10 cellular contexts compared by ENCODE assay signal in genomic region chr11:114307524-114308203, GRCh38. TPM values are rescaled to one million over a fixed set of nuclear protein-coding genes. Genes with fewer than 3 reads are reported as not detected.
DNase-seq lines count a peak whose midpoint lies in the region; ATAC-seq and TF ChIP-seq lines count a peak whose summit lies in the region.
"Had no signal": no experiment of that assay in that cellular context is flagged by ENCODE, and none has a peak within 500 bp of the region (broad histone marks: within the 10 kb centered on the region; RNA-seq: fewer than 3 reads in every experiment).

No MANE protein-coding gene starts in this region.

- no peaks in the 10 kb centered on the region for H3K9me3 ChIP-seq in mesenchymal stem cell (ENCODE audit: control insufficient read depth, low read length)

- no peak overlapping the region for H3K23ac ChIP-seq in mesenchymal stem cell (ENCODE audit: low read length in 2 of 2)

- 52% methylated on average over 9 of the region's 9 CpGs for WGBS in mesenchymal stem cell

- no peak overlapping the region for H3K4me3 Mint-ChIP-seq in activated naive CD4-positive, alpha-beta T cell treated with anti-CD3 and anti-CD28 coated beads, Interleukin-2, amount 50 U/mL, for 24 hours
- no peak overlapping the region for H3K4me3 Mint-ChIP-seq in stimulated activated naive CD8-positive, alpha-beta T cell treated with anti-CD3 and anti-CD28 coated beads, Interleukin-15, amount 100 ng/mL, for 72 hours

- no peak overlapping the region for H2BK12ac ChIP-seq in mesenchymal stem cell (ENCODE audit: low read length in 2 of 2)

- peak overlapping the region; percentile 94 for H3K9ac ChIP-seq in mesenchymal stem cell (ENCODE audit: low read length)

- peak overlapping the region in 1 of 2 experiments; percentile 60 for H3K14ac ChIP-seq in mesenchymal stem cell (ENCODE audit: low read length in 2 of 2)

- peaks cover 15% of the 10 kb centered on the region for H3K4me1 Mint-ChIP-seq in activated naive CD4-positive, alpha-beta T cell treated with anti-CD3 and anti-CD28 coated beads, Interleukin-2, amount 50 U/mL, for 24 hours
- H3K4me1 Mint-ChIP-seq in stimulated activated naive CD8-positive, alpha-beta T cell treated with anti-CD3 and anti-CD28 coated beads, Interleukin-15, amount 100 ng/mL, for 72 hours = no peaks in the 10 kb centered on the region

- H2BK15ac ChIP-seq in mesenchymal stem cell (ENCODE audit: low read depth, poor library complexity, severe bottlenecking) = no peak overlapping the region

- DNase-seq in activated naive CD4-positive, alpha-beta T cell treated with Interleukin-2 at 50 U/mL for 16 hours = no peak
- DNase-seq in epithelial cell of esophagus (ENCODE audit: low read depth) (peak; percentile 13), mesenchymal stem cell (peak; percentile 84), epidermal melanocyte (ENCODE audit: insufficient read length, low spot score) (no peak), NCI-H1105 treated with DMSO at 0.1 percent for 48 hours (lab: John Stamatoyannopoulos, UW) (no peak)
- DNase-seq in stimulated activated naive CD8-positive, alpha-beta T cell treated with anti-CD3 and anti-CD28 coated beads, Interleukin-15, amount 100 ng/mL, for 72 hours = no peak
- DNase-seq: midbrain had no signal

- no peaks in the 10 kb centered on the region for H3K9me3 Mint-ChIP-seq in activated naive CD4-positive, alpha-beta T cell treated with anti-CD3 and anti-CD28 coated beads, Interleukin-2, amount 50 U/mL, for 24 hours
- no peaks in the 10 kb centered on the region for H3K9me3 Mint-ChIP-seq in stimulated activated naive CD8-positive, alpha-beta T cell treated with anti-CD3 and anti-CD28 coated beads, Interleukin-15, amount 100 ng/mL, for 72 hours

- H4K91ac ChIP-seq in mesenchymal stem cell (ENCODE audit: low read length) = peak overlapping the region; percentile 46

- peak overlapping the region; percentile 92 for H3K27ac ChIP-seq in mesenchymal stem cell (ENCODE audit: low read length, poor library complexity, severe bottlenecking)
- H3K27ac ChIP-seq: cardiac muscle cell had no signal

- peak overlapping the region in 1 of 2 experiments; percentile 49 for H3K4ac ChIP-seq in mesenchymal stem cell (ENCODE audit: low read depth in 1 of 2, low read length in 2 of 2)

- H2AFZ ChIP-seq in mesenchymal stem cell (ENCODE audit: low read depth, low read length) = no peak overlapping the region

- peak overlapping the region; percentile 54 for H3K4me2 ChIP-seq in mesenchymal stem cell (ENCODE audit: low read length, poor library complexity, severe bottlenecking)

- no peak for TF ChIP-seq CTCF in epithelial cell of esophagus (IDR thresholded peaks at IDR 0.05; ENCODE audit: insufficient read depth, low read depth, low read length, missing control alignments)

- peaks cover 39 to 73% of the 10 kb centered on the region in 2 experiments for H3K36me3 ChIP-seq in mesenchymal stem cell (ENCODE audit: control insufficient read depth in 1 of 2, insufficient read depth in 2 of 2, low read depth in 1 of 2, low read length in 2 of 2)
- H3K36me3 ChIP-seq: cardiac muscle cell had no signal

- H4K8ac ChIP-seq in mesenchymal stem cell (ENCODE audit: low read length) = peak overlapping the region; percentile 68

- no peaks in the 10 kb centered on the region for H3K27me3 ChIP-seq in mesenchymal stem cell (ENCODE audit: control insufficient read depth in 1 of 2, insufficient read depth in 1 of 2, low read length in 2 of 2)
- H3K27me3 ChIP-seq: cardiac muscle cell had no signal

- no peak for ATAC-seq in stimulated activated naive CD8-positive, alpha-beta T cell treated with anti-CD3 and anti-CD28 coated beads, Interleukin-15, amount 100 ng/mL, for 72 hours
- no peak for ATAC-seq in HG02623 (IDR thresholded peaks at IDR 0.05; ENCODE audit: unreplicated experiment)

- peaks cover 7% of the 10 kb centered on the region for H3K27me3 Mint-ChIP-seq in activated naive CD4-positive, alpha-beta T cell treated with anti-CD3 and anti-CD28 coated beads, Interleukin-2, amount 50 U/mL, for 24 hours
- H3K27me3 Mint-ChIP-seq in stimulated activated naive CD8-positive, alpha-beta T cell treated with anti-CD3 and anti-CD28 coated beads, Interleukin-15, amount 100 ng/mL, for 72 hours = peaks cover 49% of the 10 kb centered on the region

- peak overlapping the region; percentile 5 for H3K27ac Mint-ChIP-seq in activated naive CD4-positive, alpha-beta T cell treated with anti-CD3 and anti-CD28 coated beads, Interleukin-2, amount 50 U/mL, for 24 hours
- H3K27ac Mint-ChIP-seq in stimulated activated naive CD8-positive, alpha-beta T cell treated with anti-CD3 and anti-CD28 coated beads, Interleukin-15, amount 100 ng/mL, for 72 hours = no peak overlapping the region

- H3K36me3 Mint-ChIP-seq in activated naive CD4-positive, alpha-beta T cell treated with anti-CD3 and anti-CD28 coated beads, Interleukin-2, amount 50 U/mL, for 24 hours = no peaks in the 10 kb centered on the region

- H3K79me1 ChIP-seq in mesenchymal stem cell (replicated peaks; ENCODE audit: low read length, poor library complexity, severe bottlenecking) = no peaks in the 10 kb centered on the region

- H3K18ac ChIP-seq in mesenchymal stem cell (ENCODE audit: low read depth in 1 of 2, low read length in 2 of 2) = peak overlapping the region; percentile 64 to 71

- H3K4me1 ChIP-seq in mesenchymal stem cell (ENCODE audit: control insufficient read depth, insufficient read depth, low read depth, low read length) = peaks cover 17% of the 10 kb centered on the region

- peak overlapping the region; percentile 98 for H2AK5ac ChIP-seq in mesenchymal stem cell (ENCODE audit: low read length, severe bottlenecking)

- H3K4me3 ChIP-seq in epithelial cell of esophagus (ENCODE audit: low read length) (no peak overlapping the region), mesenchymal stem cell (ENCODE audit: insufficient read depth in 1 of 2, low read depth in 1 of 2, low read length in 2 of 2) (peak overlapping the region in 1 of 2 experiments; percentile 74)
- H3K4me3 ChIP-seq: cardiac muscle cell had no signal

- H2BK120ac ChIP-seq in mesenchymal stem cell (ENCODE audit: low read depth, low read length) = no peak overlapping the region

- peak overlapping the region; percentile 69 for H2BK5ac ChIP-seq in mesenchymal stem cell (ENCODE audit: low read depth, low read length, poor library complexity, severe bottlenecking)

RNA-seq across cellular contexts. Expression of gene NNMT, which starts 11.5 kb away (rescaled TPM):
- 700 TPM for polyA plus RNA-seq in mesenchymal stem cell (2013, experiment 1 of 2)
- 645 TPM for polyA plus RNA-seq in mesenchymal stem cell (2013, experiment 2 of 2)

Comparison
In these comparisons a context has a peak if more than half of its experiments do, and no peak if none do; other contexts are left out.
1. DNase-seq: peak in epithelial cell of esophagus (single experiment) and mesenchymal stem cell (single experiment); none in activated naive CD4-positive, alpha-beta T cell treated with Interleukin-2 at 50 U/mL for 16 hours (single experiment), epidermal melanocyte (single experiment), stimulated activated naive CD8-positive, alpha-beta T cell treated with anti-CD3 and anti-CD28 coated beads, Interleukin-15, amount 100 ng/mL, for 72 hours (0 of 2) and NCI-H1105 treated with DMSO at 0.1 percent for 48 hours (single experiment).